7 cellular contexts compared by ENCODE assay signal in genomic region chr17:32111141-32111771, GRCh38.
A peak's percentile ranks its signal among the peaks of the same experiment; 100 is the strongest.
DNase-seq lines count a peak whose midpoint lies in the region; ATAC-seq and TF ChIP-seq lines count a peak whose summit lies in the region.

No MANE protein-coding gene starts in this region.

- intact Hi-C loops in head of caudate nucleus (cut with DNase I) = no loop called here

- no peak for ATAC-seq in HG02678 (IDR thresholded peaks at IDR 0.05; ENCODE audit: unreplicated experiment)

- TF ChIP-seq CTCF in GM10266 (IDR thresholded peaks at IDR 0.05; ENCODE audit: control insufficient read depth, insufficient read depth, low read depth, missing control alignments) = peak; percentile 29

- DNase-seq in GM10266 (ENCODE audit: extremely low spot score) (no peak), NCI-H2227 (lab: John Stamatoyannopoulos, UW; ENCODE audit: unreplicated experiment) (peak; percentile 54), head of caudate nucleus (peak; percentile 23 to 78 (median 60)), SIG-M5 (lab: John Stamatoyannopoulos, UW) (no peak)
- DNase-seq in activated naive CD4-positive, alpha-beta T cell treated with anti-CD3 and anti-CD28 coated beads, Interleukin-2, amount 10 ng/mL, durations not matched to agents 7 days and 5 days = peak; percentile 67
- peak; percentile 40 for DNase-seq in stimulated activated CD4-positive, alpha-beta T cell treated with anti-CD3 and anti-CD28 coated beads, Interleukin-1b, Interleukin-23, amount 100 ng/mL, for 48 hours

- H3K36me3 Mint-ChIP-seq in activated naive CD4-positive, alpha-beta T cell treated with anti-CD3 and anti-CD28 coated beads, Interleukin-2, amount 10 ng/mL, durations not matched to agents 7 days and 5 days = no peaks in the 10 kb centered on the region

- H3K4me3 Mint-ChIP-seq in activated naive CD4-positive, alpha-beta T cell treated with anti-CD3 and anti-CD28 coated beads, Interleukin-2, amount 10 ng/mL, durations not matched to agents 7 days and 5 days = no peak overlapping the region

- peaks cover 26% of the 10 kb centered on the region for H3K4me1 Mint-ChIP-seq in activated naive CD4-positive, alpha-beta T cell treated with anti-CD3 and anti-CD28 coated beads, Interleukin-2, amount 10 ng/mL, durations not matched to agents 7 days and 5 days

- no peaks in the 10 kb centered on the region for H3K9me3 Mint-ChIP-seq in activated naive CD4-positive, alpha-beta T cell treated with anti-CD3 and anti-CD28 coated beads, Interleukin-2, amount 10 ng/mL, durations not matched to agents 7 days and 5 days

- CTCF ChIA-PET in activated naive CD4-positive, alpha-beta T cell treated with anti-CD3 and anti-CD28 coated beads, Interleukin-2, amount 10 ng/mL, durations not matched to agents 7 days and 5 days (lab: Charles Lee) = interaction anchor here (0.6 to 1.5 kb wide), 7 partner anchors 11 to 104 kb away, joined by 3 to 4 read pairs (median 3); partner anchors contain the start of gene LRRC37B

- peaks cover 15% of the 10 kb centered on the region for H3K27me3 Mint-ChIP-seq in activated naive CD4-positive, alpha-beta T cell treated with anti-CD3 and anti-CD28 coated beads, Interleukin-2, amount 10 ng/mL, durations not matched to agents 7 days and 5 days

- H3K27ac Mint-ChIP-seq in activated naive CD4-positive, alpha-beta T cell treated with anti-CD3 and anti-CD28 coated beads, Interleukin-2, amount 10 ng/mL, durations not matched to agents 7 days and 5 days = no peak overlapping the region

Comparison
In these comparisons a context has a peak if more than half of its experiments do, and no peak if none do; other contexts are left out.
1. DNase-seq: peak in NCI-H2227 (single experiment), activated naive CD4-positive, alpha-beta T cell treated with anti-CD3 and anti-CD28 coated beads, Interleukin-2, amount 10 ng/mL, durations not matched to agents 7 days and 5 days (single experiment), head of caudate nucleus (42 of 42) and stimulated activated CD4-positive, alpha-beta T cell treated with anti-CD3 and anti-CD28 coated beads, Interleukin-1b, Interleukin-23, amount 100 ng/mL, for 48 hours (single experiment); none in GM10266 (single experiment) and SIG-M5 (single experiment).